In the genomic region with DNA sequence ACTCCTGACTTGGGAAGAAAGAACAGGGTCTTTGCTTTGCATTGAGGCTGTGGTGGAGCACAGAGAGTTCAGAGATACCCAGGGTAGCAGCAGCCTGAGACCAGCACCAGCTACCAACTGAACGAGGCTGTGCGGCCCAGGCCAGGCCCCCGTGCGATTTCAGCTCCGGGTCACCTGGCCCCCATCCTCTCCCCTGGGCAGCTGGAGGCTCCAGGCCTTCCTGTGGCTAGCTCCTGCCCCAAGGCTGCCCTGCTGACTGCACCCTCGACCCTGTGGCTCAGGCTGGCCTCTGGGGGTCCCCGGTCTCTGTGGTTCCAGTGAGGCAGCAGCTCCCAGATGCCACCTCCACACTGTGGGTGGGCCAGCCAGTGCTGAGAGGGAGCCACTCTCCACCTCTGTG, we compare ENCODE assay signal across 23 cellular contexts. TPM values are rescaled to one million over a fixed set of nuclear protein-coding genes. Genes with fewer than 3 reads are reported as not detected.
A peak's percentile ranks its signal among the peaks of the same experiment; 100 is the strongest.
DNase-seq lines count a peak whose midpoint lies in the region; ATAC-seq and TF ChIP-seq lines count a peak whose summit lies in the region.
"Had no signal": no experiment of that assay in that cellular context is flagged by ENCODE, and none has a peak within 500 bp of the region (broad histone marks: within the 10 kb centered on the region; RNA-seq: fewer than 3 reads in every experiment).

No MANE protein-coding gene starts in this region.

- DNase-seq in right atrium auricular region (ENCODE audit: low spot score), result no peak
- no peak for DNase-seq in Right ventricle myocardium superior
- no peak for DNase-seq in esophagus squamous epithelium (lab: John Stamatoyannopoulos, UW)
- DNase-seq in prostate gland (ENCODE audit: low spot score), result no peak
- DNase-seq in vagina (ENCODE audit: extremely low spot score in 2 of 2), result no peak
- DNase-seq in naive thymus-derived CD8-positive, alpha-beta T cell, result no peak
- DNase-seq in HCEC 1CT, result no peak
- DNase-seq: 8988T, DMS53, GDM1, HFFc6, KBM-7, MM.1S, NCI-H1048, NCI-H1417 treated with DMSO at 0.1 percent for 48 hours, NCI-H187 treated with DMSO at 0.1 percent for 48 hours, NCI-H2107, NCI-H446 treated with DMSO at 0.1 percent for 48 hours, NCI-H69, SJCRH30 had no signal

- TF ChIP-seq POLR2A in esophagus squamous epithelium (IDR thresholded peaks at IDR 0.05) (no peak), prostate gland (IDR thresholded peaks at IDR 0.05) (no peak), vagina (IDR thresholded peaks at IDR 0.05) (no peak)

- peaks cover 3 to 12% (median 9%) of the 10 kb centered on the region in 4 donors for H3K4me1 Mint-ChIP-seq in naive thymus-derived CD8-positive, alpha-beta T cell

- no peaks in the 10 kb centered on the region for H3K9me3 ChIP-seq in right atrium auricular region
- H3K9me3 ChIP-seq in esophagus squamous epithelium, result no peaks in the 10 kb centered on the region
- no peaks in the 10 kb centered on the region for H3K9me3 ChIP-seq in prostate gland
- no peaks in the 10 kb centered on the region for H3K9me3 ChIP-seq in vagina
- H3K9me3 ChIP-seq: SJCRH30 had no signal

- no peaks in the 10 kb centered on the region for H3K9me3 Mint-ChIP-seq in naive thymus-derived CD8-positive, alpha-beta T cell
- H3K9me3 Mint-ChIP-seq: HFFc6 had no signal

- no peak overlapping the region for H3K27ac Mint-ChIP-seq in naive thymus-derived CD8-positive, alpha-beta T cell
- H3K27ac Mint-ChIP-seq: HFFc6 had no signal

- no peaks in the 10 kb centered on the region for H3K27me3 Mint-ChIP-seq in naive thymus-derived CD8-positive, alpha-beta T cell

- peaks cover 0 to 17% (median 2%) of the 10 kb centered on the region in 3 donors for H3K36me3 Mint-ChIP-seq in naive thymus-derived CD8-positive, alpha-beta T cell

- WGBS in esophagus squamous epithelium, 2 donors, result 80% methylated on average over 2 of the region's 7 CpGs; no CpG with 5 or more reads in 1 of the 2 donors
- 69% methylated on average over 5 of the region's 7 CpGs for WGBS in prostate gland

- H3K27ac ChIP-seq in right atrium auricular region, result peak overlapping the region; percentile 44 to 67
- H3K27ac ChIP-seq in esophagus squamous epithelium, result peak overlapping the region in 3 of 4 donors; percentile 59 to 78 (median 77)
- peak overlapping the region; percentile 16 to 58 for H3K27ac ChIP-seq in prostate gland
- peak overlapping the region; percentile 44 for H3K27ac ChIP-seq in vagina
- H3K27ac ChIP-seq: C4-2B, SJCRH30 had no signal

- peaks cover 0 to 19% of the 10 kb centered on the region in 2 donors for H3K4me1 ChIP-seq in right atrium auricular region
- H3K4me1 ChIP-seq in esophagus squamous epithelium, result peaks cover 5 to 48% (median 23%) of the 10 kb centered on the region in 3 donors
- no peaks in the 10 kb centered on the region for H3K4me1 ChIP-seq in prostate gland (replicated peaks)
- peaks cover 17% of the 10 kb centered on the region for H3K4me1 ChIP-seq in vagina
- H3K4me1 ChIP-seq: SJCRH30 had no signal

- H3K4me3 Mint-ChIP-seq in naive thymus-derived CD8-positive, alpha-beta T cell, result no peak overlapping the region
- H3K4me3 Mint-ChIP-seq: HFFc6 had no signal

- no peaks in the 10 kb centered on the region for H3K27me3 ChIP-seq in right atrium auricular region
- H3K27me3 ChIP-seq in esophagus squamous epithelium, result peaks cover 0 to 7% (median 0%) of the 10 kb centered on the region in 4 donors
- H3K27me3 ChIP-seq in prostate gland (replicated peaks; ENCODE audit: insufficient read depth), result no peaks in the 10 kb centered on the region
- H3K27me3 ChIP-seq in vagina, result no peaks in the 10 kb centered on the region
- H3K27me3 ChIP-seq: SJCRH30 had no signal

- TF ChIP-seq CTCF in right atrium auricular region (IDR thresholded peaks at IDR 0.05) (no peak), esophagus squamous epithelium (IDR thresholded peaks at IDR 0.05) (no peak), prostate gland (IDR thresholded peaks at IDR 0.05) (no peak), vagina (IDR thresholded peaks at IDR 0.05) (no peak)

- H3K4me3 ChIP-seq in right atrium auricular region (no peak overlapping the region), esophagus squamous epithelium (peak overlapping the region in 1 of 4 donors; percentile 29), prostate gland (no peak overlapping the region), vagina (no peak overlapping the region)
- H3K4me3 ChIP-seq: SJCRH30 had no signal

- intact Hi-C loops in Right ventricle myocardium superior (cut with DNase I), result no loop called here
- intact Hi-C loops in esophagus squamous epithelium (cut with DNase I), result no loop called here
- intact Hi-C loops in prostate gland (cut with DNase I), result no loop called here
- intact Hi-C loops in vagina (cut with DNase I), result no loop called here

- ATAC-seq in Right ventricle myocardium superior (ENCODE audit: poor library complexity) (no peak), GM18517 (IDR thresholded peaks at IDR 0.05; ENCODE audit: unreplicated experiment) (no peak)
- no peak for ATAC-seq in naive thymus-derived CD8-positive, alpha-beta T cell
- ATAC-seq: Panc1 had no signal

- POLR2A ChIA-PET in naive thymus-derived CD8-positive, alpha-beta T cell (lab: Charles Lee), result interaction anchor here (0.6 kb wide), 1 partner anchor 12 kb away, joined by 5 read pairs; no protein-coding TSS in a partner anchor

- H3K36me3 ChIP-seq in right atrium auricular region (no peaks in the 10 kb centered on the region), esophagus squamous epithelium (no peaks in the 10 kb centered on the region), prostate gland (no peaks in the 10 kb centered on the region), vagina (no peaks in the 10 kb centered on the region)
- H3K36me3 ChIP-seq: SJCRH30 had no signal

RNA-seq across cellular contexts. Expression of a gene that starts 52.8 kb away (rescaled TPM):
- 10 to 100 TPM; 17.1 to 21.6 TPM for total RNA-seq in right atrium auricular region
- total RNA-seq in Right ventricle myocardium superior, result 38.1 TPM
- 10 to 100 TPM; 10.2 to 25.4 (median 16.9) TPM for total RNA-seq in esophagus squamous epithelium
- total RNA-seq in prostate gland, result 10 to 100 TPM; 47.6 to 64.7 TPM
- 45.4 TPM for total RNA-seq in vagina
- total RNA-seq in naive thymus-derived CD8-positive, alpha-beta T cell, result 10 to 100 TPM; 26.2 to 30.3 TPM
- polyA plus RNA-seq in naive thymus-derived CD8-positive, alpha-beta T cell, result 1 to 10 TPM in 2 of 3 donors, under 1 TPM in 1; 0.81 to 4.4 (median 2.4) TPM
- total RNA-seq: HFFc6 had no signal
